Comparison of ENCODE assay signal across 8 cellular contexts in the genomic region with DNA sequence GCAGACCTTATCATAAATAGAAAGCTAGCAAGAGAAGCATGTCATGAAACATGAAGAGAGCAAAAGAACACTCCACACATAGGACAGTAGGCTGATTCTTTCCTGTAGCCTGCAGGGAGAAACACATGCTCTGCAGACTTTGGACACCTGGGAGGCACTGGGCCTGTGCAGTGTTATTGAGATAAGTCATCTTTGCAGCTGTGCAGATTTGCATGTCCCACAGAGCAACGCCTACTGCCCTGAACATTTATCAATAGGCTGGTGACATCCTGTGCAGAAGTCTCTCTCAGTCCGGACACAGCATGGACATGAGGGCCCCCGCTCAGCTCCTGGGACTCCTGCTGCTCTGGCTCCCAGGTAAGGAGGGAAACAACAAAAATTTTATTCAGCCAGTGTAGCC.
A peak's percentile ranks its signal among the peaks of the same experiment; 100 is the strongest.
DNase-seq lines count a peak whose midpoint lies in the region; ATAC-seq, FAIRE-seq and TF ChIP-seq lines count a peak whose summit lies in the region.
"Not testable (repeated sequence)": the region's sequence is repeated elsewhere in the genome, so short reads cannot be mapped to it uniquely, and the experiment has no call there.

No MANE protein-coding gene starts in this region.

- H3K4me2 ChIP-seq in BLaER1 = 0 out of 2 replicates have a peak overlapping the region, but pooled peaks have one; percentile 9

- not testable (repeated sequence) for H3K9ac ChIP-seq in BLaER1

- H3K27me3 ChIP-seq in BLaER1; bronchial epithelial cell (ENCODE audit: control insufficient read depth, insufficient read depth, low read length): not testable (repeated sequence)

- H3K4me3 ChIP-seq in BLaER1; bronchial epithelial cell (ENCODE audit: low read depth, low read length): not testable (repeated sequence)

- not testable (repeated sequence) for H3K9me3 ChIP-seq in BLaER1

- not testable (repeated sequence) for DNase-seq in bronchial epithelial cell (ENCODE audit: low read depth)

- not testable (repeated sequence) for H3K4me1 ChIP-seq in BLaER1

- H3K27ac ChIP-seq in BLaER1 = not testable (repeated sequence)

- H4K20me1 ChIP-seq in BLaER1 = not testable (repeated sequence)

- peak; percentile 55 for FAIRE-seq in bronchial epithelial cell (lab: Jason Lieb, UNC)

- TF ChIP-seq CTCF in bronchial epithelial cell (IDR thresholded peaks at IDR 0.05; ENCODE audit: insufficient read depth, low read length, severe bottlenecking) = not testable (repeated sequence)

- H3K36me3 ChIP-seq in BLaER1; bronchial epithelial cell (ENCODE audit: control insufficient read depth, insufficient read depth, low read length): not testable (repeated sequence)

- ATAC-seq in GM18870 (IDR thresholded peaks at IDR 0.05; ENCODE audit: unreplicated experiment) (peak; percentile 50), GM19463 (IDR thresholded peaks at IDR 0.05; ENCODE audit: unreplicated experiment) (peak; percentile 90), HG02588 (IDR thresholded peaks at IDR 0.05; ENCODE audit: unreplicated experiment) (peak; percentile 88), HG02884 (IDR thresholded peaks at IDR 0.05; ENCODE audit: unreplicated experiment) (peak; percentile 95), HG03159 (IDR thresholded peaks at IDR 0.05; ENCODE audit: unreplicated experiment) (peak; percentile 60), HG03565 (IDR thresholded peaks at IDR 0.05; ENCODE audit: unreplicated experiment) (peak; percentile 95)
